Comparison of ENCODE assay signal across 9 cellular contexts in genomic region chr12:6778212-6778570, GRCh38. TPM values are rescaled to one million over a fixed set of nuclear protein-coding genes. Genes with fewer than 3 reads are reported as not detected.
DNase-seq lines count a peak whose midpoint lies in the region; ATAC-seq lines count a peak whose summit lies in the region.
"Had no signal": no experiment of that assay in that cellular context is flagged by ENCODE, and none has a peak within 500 bp of the region (broad histone marks: within the 10 kb centered on the region; RNA-seq: fewer than 3 reads in every experiment).

No MANE protein-coding gene starts in this region.

- H2AFZ ChIP-seq in Karpas-422 (ENCODE audit: low read length) = peak overlapping the region; percentile 74; the same call in 1 of the 2 replicates

- H3K36me3 ChIP-seq in BLaER1 = no peaks in the 10 kb centered on the region
- H3K36me3 ChIP-seq in Karpas-422 (ENCODE audit: insufficient read depth, low read length) = no peaks in the 10 kb centered on the region

- H3K9me3 ChIP-seq in BLaER1 (no peaks in the 10 kb centered on the region), Karpas-422 (ENCODE audit: low read length) (no peaks in the 10 kb centered on the region)

- no peak overlapping the region for H3K27ac ChIP-seq in BLaER1
- no peak overlapping the region for H3K27ac ChIP-seq in Karpas-422 (ENCODE audit: low read length)
- peak overlapping the region; percentile 67 for H3K27ac ChIP-seq in cingulate gyrus (ENCODE audit: low read depth, low read length)

- no peak overlapping the region for H3K9ac ChIP-seq in BLaER1
- peak overlapping the region; percentile 59 for H3K9ac ChIP-seq in Karpas-422 (ENCODE audit: low read length)

- H3K4me1 ChIP-seq in BLaER1 (peaks cover 54% of the 10 kb centered on the region), Karpas-422 (ENCODE audit: low read length) (peaks cover 12% of the 10 kb centered on the region)

- H3K27me3 ChIP-seq in BLaER1 (peaks cover 89% of the 10 kb centered on the region), Karpas-422 (ENCODE audit: low read length) (no peaks in the 10 kb centered on the region)

- H3K79me2 ChIP-seq in Karpas-422 (ENCODE audit: low read length) = no peaks in the 10 kb centered on the region

- H3K4me2 ChIP-seq in BLaER1 (peak overlapping the region; percentile 86), Karpas-422 (ENCODE audit: low read depth, low read length, poor library complexity, severe bottlenecking) (peak overlapping the region; percentile 82)

- no peaks in the 10 kb centered on the region for H3K9me2 ChIP-seq in Karpas-422 (replicated peaks; ENCODE audit: insufficient read depth, low read length)

- peak overlapping the region; percentile 60 for H3K4me3 ChIP-seq in BLaER1
- H3K4me3 ChIP-seq in Karpas-422 (ENCODE audit: low read length) = peak overlapping the region; percentile 69

- DNase-seq in Karpas-422 (no peak), midbrain (lab: John Stamatoyannopoulos, UW) (peak; percentile 23)

- H4K20me1 ChIP-seq in BLaER1 = peaks cover 29% of the 10 kb centered on the region; the same call in 1 of the 2 replicates
- H4K20me1 ChIP-seq in Karpas-422 (ENCODE audit: insufficient read depth, low read depth, low read length) = no peaks in the 10 kb centered on the region

- no peak for ATAC-seq in GM21786 (IDR thresholded peaks at IDR 0.05; ENCODE audit: unreplicated experiment)
- ATAC-seq in HG03439 (IDR thresholded peaks at IDR 0.05; ENCODE audit: unreplicated experiment) = no peak
- no peak for ATAC-seq in HG02973 (IDR thresholded peaks at IDR 0.05; ENCODE audit: unreplicated experiment)
- no peak for ATAC-seq in GM18519 (IDR thresholded peaks at IDR 0.05; ENCODE audit: low FRiP score, unreplicated experiment)

RNA-seq across cellular contexts. Expression of gene LAG3, which starts 5.9 kb away (rescaled TPM):
- 0.22 and 0.32 TPM in 2 replicates for total RNA-seq in Karpas-422 (2014; rRNA removed; shearing (Covaris generic); ENCODE audit: low replicate concordance)
- total RNA-seq: myocyte had no signal

RNA-seq across cellular contexts. Expression of gene CD4, which starts 11.1 kb away (rescaled TPM):
- not detected in 2 replicates for total RNA-seq in Karpas-422 (2014; rRNA removed; shearing (Covaris generic); ENCODE audit: low replicate concordance)
- total RNA-seq: myocyte had no signal

RNA-seq across cellular contexts. Expression of gene PTMS, which starts 12.0 kb away (rescaled TPM):
- 5.0 and 7.3 TPM in 2 replicates for total RNA-seq in Karpas-422 (2014; rRNA removed; shearing (Covaris generic); ENCODE audit: low replicate concordance)

RNA-seq across cellular contexts. Expression of gene MLF2, which starts 25.2 kb away (rescaled TPM):
- total RNA-seq in Karpas-422 (2014; rRNA removed; shearing (Covaris generic); ENCODE audit: low replicate concordance) = 183 and 263 TPM in 2 replicates

RNA-seq across cellular contexts. Expression of gene GPR162, which starts 43.4 kb away (rescaled TPM):
- not detected in 2 replicates for total RNA-seq in Karpas-422 (2014; rRNA removed; shearing (Covaris generic); ENCODE audit: low replicate concordance)
